ENCODE assay signal across 19 cellular contexts in the genomic region with DNA sequence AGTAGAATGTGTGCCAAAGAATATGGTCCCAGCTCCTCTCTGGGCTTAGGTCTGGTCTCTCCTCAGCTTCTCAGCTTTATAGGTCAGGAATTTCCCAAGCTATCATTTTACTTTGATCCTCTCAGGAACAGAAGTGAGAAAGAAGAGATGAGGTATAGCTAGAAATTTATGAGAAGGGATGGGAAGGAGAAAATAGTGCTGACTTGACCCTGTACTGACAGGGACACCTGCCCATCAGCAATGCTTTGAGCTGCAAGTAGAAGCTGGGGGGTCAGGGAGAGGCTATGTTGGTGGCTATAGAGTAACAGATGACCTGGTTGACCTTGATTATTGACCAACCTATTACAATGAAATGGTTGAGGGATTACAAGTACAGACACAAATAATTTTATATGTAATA.
DNase-seq lines count a peak whose midpoint lies in the region; ATAC-seq, FAIRE-seq and TF ChIP-seq lines count a peak whose summit lies in the region.
"Had no signal": no experiment of that assay in that cellular context is flagged by ENCODE, and none has a peak within 500 bp of the region (broad histone marks: within the 10 kb centered on the region; RNA-seq: fewer than 3 reads in every experiment).

No MANE protein-coding gene starts in this region.

- no peak overlapping the region for H3K4me3 Mint-ChIP-seq in activated T-helper 2 cell treated with anti-CD3 and anti-CD28 coated beads, Interferon-gamma antibody, Interleukin-2, Interleukin-4, amounts not matched to agents 10 μg/mL and 5 μg/mL and 100 μg/mL, durations not matched to agents 14 hours and 24 hours and 36 hours (ENCODE audit: low read depth)
- H3K4me3 Mint-ChIP-seq in natural killer cell treated with Interleukin-12 subunit alpha and Interleukin-12 subunit beta and Interleukin-15 and Interleukin-18, amount 100 ng/mL, for 72 hours: peak overlapping the region; percentile 72
- H3K4me3 Mint-ChIP-seq: activated CD4-positive, alpha-beta T cell treated with anti-CD3 and anti-CD28 coated beads for 36 hours; IgD-negative memory B cell; memory B cell had no signal

- H3K27me3 ChIP-seq in A673 (replicated peaks; ENCODE audit: insufficient read depth, low read depth, low read length, poor library complexity): no peaks in the 10 kb centered on the region
- H3K27me3 ChIP-seq: vagina had no signal

- peak overlapping the region; percentile 66 for H3K27ac ChIP-seq in A673 (ENCODE audit: low read depth, low read length, poor library complexity, severe bottlenecking)
- H3K27ac ChIP-seq: vagina had no signal

- POLR2A ChIA-PET in A673 (lab: Charles Lee; ENCODE audit: low non-redundant PET): no interaction called here

- BruUV-seq in A673 (replicated peaks; lab: Mats Ljungman, UMichigan): no TSS peak

- H3K9me3 Mint-ChIP-seq in activated T-helper 2 cell treated with anti-CD3 and anti-CD28 coated beads, Interferon-gamma antibody, Interleukin-2, Interleukin-4, amounts not matched to agents 10 μg/mL and 5 μg/mL and 100 μg/mL, durations not matched to agents 14 hours and 24 hours and 36 hours: peaks cover 18% of the 10 kb centered on the region
- H3K9me3 Mint-ChIP-seq in natural killer cell treated with Interleukin-12 subunit alpha and Interleukin-12 subunit beta and Interleukin-15 and Interleukin-18, amount 100 ng/mL, for 72 hours: peaks cover 9% of the 10 kb centered on the region

- no peak for TF ChIP-seq CTCF in A673 (conservative IDR thresholded peaks at IDR 0.05; ENCODE audit: low read depth, low read length)

- H3K4me1 Mint-ChIP-seq in activated T-helper 2 cell treated with anti-CD3 and anti-CD28 coated beads, Interferon-gamma antibody, Interleukin-2, Interleukin-4, amounts not matched to agents 10 μg/mL and 5 μg/mL and 100 μg/mL, durations not matched to agents 14 hours and 24 hours and 36 hours (ENCODE audit: low read depth): peaks cover 58% of the 10 kb centered on the region
- H3K4me1 Mint-ChIP-seq in natural killer cell treated with Interleukin-12 subunit alpha and Interleukin-12 subunit beta and Interleukin-15 and Interleukin-18, amount 100 ng/mL, for 72 hours (ENCODE audit: low read depth in 2 of 2): peaks cover 68 to 69% of the 10 kb centered on the region in 2 donors

- no peaks in the 10 kb centered on the region for H3K36me3 ChIP-seq in A673 (ENCODE audit: insufficient read depth, low read length, poor library complexity, severe bottlenecking)
- H3K36me3 ChIP-seq: vagina had no signal

- peaks cover 13% of the 10 kb centered on the region for H3K36me3 Mint-ChIP-seq in activated T-helper 2 cell treated with anti-CD3 and anti-CD28 coated beads, Interferon-gamma antibody, Interleukin-2, Interleukin-4, amounts not matched to agents 10 μg/mL and 5 μg/mL and 100 μg/mL, durations not matched to agents 14 hours and 24 hours and 36 hours (ENCODE audit: low read depth)
- peaks cover 7% of the 10 kb centered on the region for H3K36me3 Mint-ChIP-seq in natural killer cell treated with Interleukin-12 subunit alpha and Interleukin-12 subunit beta and Interleukin-15 and Interleukin-18, amount 100 ng/mL, for 72 hours
- H3K36me3 Mint-ChIP-seq: memory B cell had no signal

- CTCF ChIA-PET in A673 (lab: Charles Lee): no interaction called here

- H3K9me3 ChIP-seq in A673 (ENCODE audit: low read depth, low read length, poor library complexity, severe bottlenecking): no peaks in the 10 kb centered on the region
- H3K9me3 ChIP-seq: vagina had no signal

- FAIRE-seq in GM18507 (lab: Jason Lieb, UNC): peak; percentile 38

- no peaks in the 10 kb centered on the region for H3K27me3 Mint-ChIP-seq in activated T-helper 2 cell treated with anti-CD3 and anti-CD28 coated beads, Interferon-gamma antibody, Interleukin-2, Interleukin-4, amounts not matched to agents 10 μg/mL and 5 μg/mL and 100 μg/mL, durations not matched to agents 14 hours and 24 hours and 36 hours (ENCODE audit: low read depth)
- no peaks in the 10 kb centered on the region for H3K27me3 Mint-ChIP-seq in natural killer cell treated with Interleukin-12 subunit alpha and Interleukin-12 subunit beta and Interleukin-15 and Interleukin-18, amount 100 ng/mL, for 72 hours
- H3K27me3 Mint-ChIP-seq: activated CD4-positive, alpha-beta T cell treated with anti-CD3 and anti-CD28 coated beads for 36 hours; memory B cell had no signal

- no peak overlapping the region for H3K4me3 ChIP-seq in A673 (ENCODE audit: low read depth, low read length, poor library complexity, severe bottlenecking)
- H3K4me3 ChIP-seq: vagina had no signal

- peak overlapping the region; percentile 35 for H3K27ac Mint-ChIP-seq in activated T-helper 2 cell treated with anti-CD3 and anti-CD28 coated beads, Interferon-gamma antibody, Interleukin-2, Interleukin-4, amounts not matched to agents 10 μg/mL and 5 μg/mL and 100 μg/mL, durations not matched to agents 14 hours and 24 hours and 36 hours
- peak overlapping the region; percentile 82 to 93 for H3K27ac Mint-ChIP-seq in natural killer cell treated with Interleukin-12 subunit alpha and Interleukin-12 subunit beta and Interleukin-15 and Interleukin-18, amount 100 ng/mL, for 72 hours
- H3K27ac Mint-ChIP-seq: IgD-negative memory B cell, memory B cell had no signal

- DNase-seq in A673 (ENCODE audit: low spot score): no peak
- DNase-seq in GM18507 (ENCODE audit: extremely low spot score, insufficient read length, low read depth): no peak
- DNase-seq in activated T-helper 2 cell treated with anti-CD3 and anti-CD28 coated beads, Interferon-gamma antibody, Interleukin-2, Interleukin-4, amounts not matched to agents 10 μg/mL and 5 μg/mL and 100 μg/mL, durations not matched to agents 14 hours and 24 hours and 36 hours (ENCODE audit: low spot score): no peak
- no peak for DNase-seq in natural killer cell treated with Interleukin-12 subunit alpha and Interleukin-12 subunit beta and Interleukin-15 and Interleukin-18, amount 100 ng/mL, for 72 hours (ENCODE audit: low spot score)
- DNase-seq in GDM1 (lab: John Stamatoyannopoulos, UW): no peak
- DNase-seq in HCEC 1CT: no peak
- DNase-seq: activated CD4-positive, alpha-beta T cell treated with anti-CD3 and anti-CD28 coated beads for 36 hours; central memory CD4-positive, alpha-beta T cell; effector memory CD4-positive, alpha-beta T cell; hippocampal formation; MV-4-11; NCI-H2081; NCI-H524 treated with DMSO at 0.1 percent for 48 hours; SHP77 had no signal

- no peak for ATAC-seq in natural killer cell treated with Interleukin-12 subunit alpha and Interleukin-12 subunit beta and Interleukin-15 and Interleukin-18, amount 100 ng/mL, for 72 hours
- no peak for ATAC-seq in HG03097 (IDR thresholded peaks at IDR 0.05; ENCODE audit: low FRiP score, unreplicated experiment)
- no peak for ATAC-seq in GM18870 (IDR thresholded peaks at IDR 0.05; ENCODE audit: unreplicated experiment)
- ATAC-seq: activated CD4-positive, alpha-beta T cell treated with anti-CD3 and anti-CD28 coated beads for 36 hours had no signal

- H3K4me1 ChIP-seq in A673 (ENCODE audit: insufficient read depth, low read length, poor library complexity, severe bottlenecking): peaks cover 56% of the 10 kb centered on the region

- intact Hi-C loops in A673 (cut with micrococcal nuclease; ENCODE audit: unreplicated experiment): no loop called here
- intact Hi-C loops in activated T-helper 2 cell treated with anti-CD3 and anti-CD28 coated beads, Interferon-gamma antibody, Interleukin-2, Interleukin-4, amounts not matched to agents 10 μg/mL and 5 μg/mL and 100 μg/mL, durations not matched to agents 14 hours and 24 hours and 36 hours (cut with micrococcal nuclease): loop anchor here (2.0 to 10.0 kb wide), 6 partner anchors 62 to 898 kb away; a partner anchor contains a TSS
